ENCODE assay signal across 17 cellular contexts in the genomic region with DNA sequence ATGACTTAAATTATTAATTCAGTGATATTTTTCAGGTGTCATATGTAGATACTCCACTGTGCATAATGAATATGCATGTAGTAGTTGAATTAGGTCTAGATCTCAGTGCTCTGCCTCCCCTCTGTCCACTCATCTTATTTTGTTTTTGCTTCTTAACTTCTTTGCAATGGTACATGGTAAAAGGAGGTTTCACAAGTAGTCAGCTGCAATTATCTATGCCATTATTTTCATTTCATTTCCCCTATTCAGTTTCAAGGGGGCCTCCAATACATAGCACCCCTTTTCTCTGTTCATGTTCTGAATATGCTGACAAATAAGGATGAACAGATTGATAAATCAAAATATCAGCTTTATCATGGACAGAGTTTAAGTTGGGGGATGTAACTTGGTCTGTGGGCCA.
DNase-seq lines count a peak whose midpoint lies in the region; ATAC-seq and TF ChIP-seq lines count a peak whose summit lies in the region.
"Had no signal": no experiment of that assay in that cellular context is flagged by ENCODE, and none has a peak within 500 bp of the region (broad histone marks: within the 10 kb centered on the region; RNA-seq: fewer than 3 reads in every experiment).

No MANE protein-coding gene starts in this region.

- H3K4me1 ChIP-seq in cardiac muscle cell (ENCODE audit: low read depth): peaks cover 33% of the 10 kb centered on the region
- H3K4me1 ChIP-seq in OCI-LY3 (ENCODE audit: low read length): peaks cover 21% of the 10 kb centered on the region
- H3K4me1 ChIP-seq in aorta (ENCODE audit: control insufficient read depth in 1 of 2, insufficient read depth in 2 of 2, low read length in 2 of 2): no peaks in the 10 kb centered on the region
- H3K4me1 ChIP-seq: BLaER1 treated with 17β-estradiol and CSF1 and Interleukin-3, amounts not matched to agents 10 nM and 100 nM had no signal

- no peak overlapping the region for H3K4me3 ChIP-seq in cardiac muscle cell
- H3K4me3 ChIP-seq in OCI-LY3 (ENCODE audit: low read length): no peak overlapping the region
- no peak overlapping the region for H3K4me3 ChIP-seq in aorta (ENCODE audit: low read length in 2 of 2)
- H3K4me3 ChIP-seq: BLaER1 treated with 17β-estradiol and CSF1 and Interleukin-3, amounts not matched to agents 10 nM and 100 nM had no signal

- H3K9me3 Mint-ChIP-seq in stimulated activated naive B cell treated with anti-CD40 and anti-IgM and Interleukin-4, amounts not matched to agents 10 μg/mL and 1 μg/mL and 100 μg/mL, for 72 hours: peaks cover 12 to 13% of the 10 kb centered on the region in 2 donors

- no peak overlapping the region for H3K9ac ChIP-seq in OCI-LY3 (ENCODE audit: low read length)
- H3K9ac ChIP-seq: BLaER1 treated with 17β-estradiol and CSF1 and Interleukin-3, amounts not matched to agents 10 nM and 100 nM had no signal

- intact Hi-C loops in left ventricle myocardium superior (cut with micrococcal nuclease): no loop called here
- intact Hi-C loops in aorta (cut with DNase I): no loop called here

- peaks cover 9 to 13% of the 10 kb centered on the region in 2 donors for H3K36me3 Mint-ChIP-seq in stimulated activated naive B cell treated with anti-CD40 and anti-IgM and Interleukin-4, amounts not matched to agents 10 μg/mL and 1 μg/mL and 100 μg/mL, for 72 hours

- H3K27ac ChIP-seq in cardiac muscle cell (peak overlapping the region; percentile 78), OCI-LY3 (ENCODE audit: low read length) (peak overlapping the region; percentile 23; the same call in 1 of the 2 replicates), aorta (ENCODE audit: low read depth in 1 of 2, low read length in 2 of 2) (no peak overlapping the region)
- H3K27ac ChIP-seq: 22Rv1; BLaER1 treated with 17β-estradiol and CSF1 and Interleukin-3, amounts not matched to agents 10 nM and 100 nM had no signal

- H4K20me1 ChIP-seq in OCI-LY3 (ENCODE audit: insufficient read depth, low read length): no peaks in the 10 kb centered on the region
- H4K20me1 ChIP-seq: BLaER1 treated with 17β-estradiol and CSF1 and Interleukin-3, amounts not matched to agents 10 nM and 100 nM had no signal

- H2AFZ ChIP-seq in OCI-LY3 (ENCODE audit: low read depth, low read length): no peak overlapping the region

- DNase-seq in cardiac muscle cell (ENCODE audit: low read depth in 1 of 2, low spot score in 1 of 2) (no peak), left ventricle myocardium superior (no peak), D341Med (ENCODE audit: low spot score) (no peak), epidermal melanocyte (ENCODE audit: insufficient read length, low spot score) (no peak), aorta (no peak)
- no peak for DNase-seq in stimulated activated naive B cell treated with anti-CD40 and anti-IgM and Interleukin-4, amounts not matched to agents 10 μg/mL and 1 μg/mL and 100 μg/mL, for 72 hours
- DNase-seq: H7, Karpas-422, NCI-H1105 treated with DMSO at 0.1 percent for 48 hours, NCI-H187, NCI-H446 had no signal

- H3K36me3 ChIP-seq in cardiac muscle cell (no peaks in the 10 kb centered on the region), OCI-LY3 (replicated peaks; ENCODE audit: low read depth, low read length) (no peaks in the 10 kb centered on the region), aorta (ENCODE audit: control insufficient read depth in 1 of 2, insufficient read depth in 2 of 2, low read length in 1 of 2) (no peaks in the 10 kb centered on the region)

- H3K27me3 ChIP-seq in cardiac muscle cell (no peaks in the 10 kb centered on the region), OCI-LY3 (ENCODE audit: low read depth, low read length) (no peaks in the 10 kb centered on the region), aorta (ENCODE audit: control insufficient read depth in 1 of 2, insufficient read depth in 2 of 2, low read length in 1 of 2) (no peaks in the 10 kb centered on the region)
- H3K27me3 ChIP-seq: BLaER1 treated with 17β-estradiol and CSF1 and Interleukin-3, amounts not matched to agents 10 nM and 100 nM had no signal

- H3K79me2 ChIP-seq in OCI-LY3 (ENCODE audit: low read length): no peaks in the 10 kb centered on the region

- ATAC-seq in left ventricle myocardium superior: no peak
- peak; percentile 69 for ATAC-seq in GM21390 (IDR thresholded peaks at IDR 0.05; ENCODE audit: unreplicated experiment)
- peak; percentile 27 to 31 for ATAC-seq in stimulated activated naive B cell treated with anti-CD40 and anti-IgM and Interleukin-4, amounts not matched to agents 10 μg/mL and 1 μg/mL and 100 μg/mL, for 72 hours (replicated peaks)
- ATAC-seq in aorta (ENCODE audit: low FRiP score): no peak
- ATAC-seq: SK-N-SH treated with all-trans-retinoic acid at 6 μM for 48 hours had no signal

- peaks cover 0 to 4% of the 10 kb centered on the region in 2 donors for H3K4me1 Mint-ChIP-seq in stimulated activated naive B cell treated with anti-CD40 and anti-IgM and Interleukin-4, amounts not matched to agents 10 μg/mL and 1 μg/mL and 100 μg/mL, for 72 hours

- TF ChIP-seq CTCF in cardiac muscle cell (IDR thresholded peaks at IDR 0.05; ENCODE audit: low read depth, low read length) (no peak), OCI-LY3 (IDR thresholded peaks at IDR 0.05; ENCODE audit: low read depth, low read length) (no peak)

- no peaks in the 10 kb centered on the region for H3K27me3 Mint-ChIP-seq in stimulated activated naive B cell treated with anti-CD40 and anti-IgM and Interleukin-4, amounts not matched to agents 10 μg/mL and 1 μg/mL and 100 μg/mL, for 72 hours

- H3K27ac Mint-ChIP-seq in stimulated activated naive B cell treated with anti-CD40 and anti-IgM and Interleukin-4, amounts not matched to agents 10 μg/mL and 1 μg/mL and 100 μg/mL, for 72 hours: no peak overlapping the region
- H3K27ac Mint-ChIP-seq: T-helper 1 cell treated with Interleukin-12 subunit alpha and Interleukin-12 subunit beta and Interleukin-4 antibody, amounts not matched to agents 30 μg/mL and 1 μg/mL, for 36 hours had no signal

- H3K4me3 Mint-ChIP-seq in stimulated activated naive B cell treated with anti-CD40 and anti-IgM and Interleukin-4, amounts not matched to agents 10 μg/mL and 1 μg/mL and 100 μg/mL, for 72 hours: no peak overlapping the region
- H3K4me3 Mint-ChIP-seq: T-helper 1 cell treated with Interleukin-12 subunit alpha and Interleukin-12 subunit beta and Interleukin-4 antibody, amounts not matched to agents 30 μg/mL and 1 μg/mL, for 36 hours had no signal

- H3K9me3 ChIP-seq in cardiac muscle cell (ENCODE audit: low read depth) (no peaks in the 10 kb centered on the region), OCI-LY3 (ENCODE audit: insufficient read depth, low read length) (no peaks in the 10 kb centered on the region), aorta (ENCODE audit: control insufficient read depth, low read length) (no peaks in the 10 kb centered on the region)

- H3K4me2 ChIP-seq in OCI-LY3 (ENCODE audit: low read length): peak overlapping the region; percentile 35
- H3K4me2 ChIP-seq: BLaER1 treated with 17β-estradiol and CSF1 and Interleukin-3, amounts not matched to agents 10 nM and 100 nM had no signal

Comparison
In these comparisons a context has a peak if more than half of its experiments do, and no peak if none do; other contexts are left out.
1. H3K27ac ChIP-seq: peak in cardiac muscle cell (single experiment) and OCI-LY3 (single experiment); none in aorta (0 of 2).
2. ATAC-seq: peak in GM21390 (single experiment) and stimulated activated naive B cell treated with anti-CD40 and anti-IgM and Interleukin-4, amounts not matched to agents 10 μg/mL and 1 μg/mL and 100 μg/mL, for 72 hours (2 of 2); none in left ventricle myocardium superior (single experiment) and aorta (single experiment).